ENCODE assay signal across 8 cellular contexts in the genomic region with DNA sequence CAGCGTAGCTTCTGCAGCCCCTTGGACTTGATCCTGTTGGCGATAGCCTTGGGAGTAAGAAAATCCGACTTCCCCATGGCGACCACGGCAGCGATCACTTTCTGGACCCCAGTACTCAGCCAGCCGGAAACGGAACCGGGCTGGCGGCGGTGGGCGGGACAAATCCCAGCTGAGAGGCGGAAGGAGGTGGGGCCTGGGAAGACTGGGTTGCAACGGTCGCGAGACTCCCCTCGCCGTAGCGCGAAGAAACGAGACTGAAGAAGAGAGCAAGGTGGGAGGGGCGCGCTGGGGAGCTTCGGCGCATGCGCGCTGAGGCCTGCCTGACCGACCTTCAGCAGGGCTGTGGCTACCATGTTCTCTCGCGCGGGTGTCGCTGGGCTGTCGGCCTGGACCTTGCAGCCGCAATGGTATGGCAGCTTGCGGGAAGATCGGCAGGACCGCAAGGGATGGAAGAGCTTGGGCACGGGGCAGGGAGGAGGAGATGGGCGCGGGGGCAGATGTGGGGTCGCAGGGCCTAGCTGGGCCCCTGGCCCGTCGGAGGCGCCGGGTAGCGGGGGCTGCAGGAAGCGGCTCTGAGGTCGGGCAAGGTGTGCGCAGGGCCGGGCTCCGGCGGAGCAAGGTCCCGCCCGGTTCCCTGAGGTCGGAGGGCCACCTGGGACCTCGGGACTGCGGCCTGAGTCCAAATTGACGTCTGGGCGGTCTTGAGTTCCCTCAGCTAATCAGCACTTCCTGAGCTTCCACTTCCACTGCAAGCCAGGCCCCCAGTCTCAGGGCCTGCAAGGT.
DNase-seq lines count a peak whose midpoint lies in the region; ATAC-seq and TF ChIP-seq lines count a peak whose summit lies in the region.

A gene (plus strand): TSS at position 321 of the 783 bp plus-strand sequence. CDS start 31 bp downstream, at position 352.
A gene with protein sequence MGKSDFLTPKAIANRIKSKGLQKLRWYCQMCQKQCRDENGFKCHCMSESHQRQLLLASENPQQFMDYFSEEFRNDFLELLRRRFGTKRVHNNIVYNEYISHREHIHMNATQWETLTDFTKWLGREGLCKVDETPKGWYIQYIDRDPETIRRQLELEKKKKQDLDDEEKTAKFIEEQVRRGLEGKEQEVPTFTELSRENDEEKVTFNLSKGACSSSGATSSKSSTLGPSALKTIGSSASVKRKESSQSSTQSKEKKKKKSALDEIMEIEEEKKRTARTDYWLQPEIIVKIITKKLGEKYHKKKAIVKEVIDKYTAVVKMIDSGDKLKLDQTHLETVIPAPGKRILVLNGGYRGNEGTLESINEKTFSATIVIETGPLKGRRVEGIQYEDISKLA (minus strand): TSS at position 137 of the 783 bp plus-strand sequence. CDS start 60 bp downstream, at position 77.

- no peak for TF ChIP-seq CTCF in WI38 (IDR thresholded peaks at IDR 0.05; ENCODE audit: low read depth, low read length)

- DNase-seq in AG08395 (ENCODE audit: low spot score): peak; percentile 99
- peak; percentile 96 for DNase-seq in NCI-H2227 (lab: John Stamatoyannopoulos, UW; ENCODE audit: unreplicated experiment)
- peak; percentile 82 to 98 (median 95) for DNase-seq in caudate nucleus (lab: John Stamatoyannopoulos, UW)
- DNase-seq in inferior parietal cortex (ENCODE audit: extremely low spot score): peak; percentile 97
- DNase-seq in stimulated activated CD4-positive, alpha-beta T cell treated with anti-CD3 and anti-CD28 coated beads, Interleukin-12 subunit alpha, Interleukin-12 subunit beta, amount 100 ng/mL, for 24 hours (ENCODE audit: low read depth in 2 of 2): peak; percentile 97

- peak within 1 kb of the TSS; percentile 87 for H3K27ac ChIP-seq in caudate nucleus (ENCODE audit: low read depth, low read length)

- ATAC-seq in GM18907 (IDR thresholded peaks at IDR 0.05; ENCODE audit: unreplicated experiment): peak; percentile 96
- peak; percentile 96 for ATAC-seq in HG03139 (IDR thresholded peaks at IDR 0.05; ENCODE audit: unreplicated experiment)

- peak within 1 kb of the TSS; percentile 97 for H3K4me3 ChIP-seq in WI38 (ENCODE audit: low read depth, low read length)

Comparison
In these comparisons a context has a peak if more than half of its experiments do, and no peak if none do; other contexts are left out.
1. Peak in every context shown above with its lines: DNase-seq, ATAC-seq, H3K4me3 ChIP-seq and H3K27ac ChIP-seq.